In the genomic region with DNA sequence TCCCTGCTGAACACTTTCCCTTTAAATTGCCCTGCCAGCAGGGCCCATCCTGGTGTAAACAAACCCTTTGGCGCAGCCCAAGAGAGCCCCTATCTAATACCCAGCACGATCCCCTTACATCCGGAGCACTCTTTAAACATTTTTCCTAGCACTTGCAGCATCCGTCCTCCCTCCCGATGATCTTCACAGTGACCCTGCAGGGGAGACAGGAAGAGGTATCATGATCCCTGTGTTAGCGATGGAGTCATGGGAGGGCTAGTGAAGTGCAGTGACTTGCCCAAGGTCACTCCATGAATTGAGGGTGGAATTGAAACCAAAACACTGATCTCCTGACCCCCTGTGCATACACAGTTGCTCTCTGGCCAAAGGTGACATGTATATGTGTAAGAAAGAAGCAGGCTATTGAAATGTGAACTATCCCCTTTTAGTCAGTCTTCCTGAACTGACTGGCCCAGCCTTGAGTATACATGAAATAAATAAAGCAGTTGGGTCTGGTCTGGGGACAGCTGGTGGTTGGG, we compare ENCODE assay signal across 12 cellular contexts. TPM values are rescaled to one million over a fixed set of nuclear protein-coding genes. Genes with fewer than 3 reads are reported as not detected.
DNase-seq lines count a peak whose midpoint lies in the region; ATAC-seq and TF ChIP-seq lines count a peak whose summit lies in the region.
"Had no signal": no experiment of that assay in that cellular context is flagged by ENCODE, and none has a peak within 500 bp of the region (broad histone marks: within the 10 kb centered on the region; RNA-seq: fewer than 3 reads in every experiment).

No MANE protein-coding gene starts in this region.

- H3K4me3 Mint-ChIP-seq in activated naive CD4-positive, alpha-beta T cell treated with anti-CD3 and anti-CD28 coated beads, Interleukin-2, amount 50 U/mL, for 24 hours = no peak overlapping the region
- H3K4me3 Mint-ChIP-seq in activated T-helper 2 cell treated with anti-CD3 and anti-CD28 coated beads, Interferon-gamma antibody, Interleukin-2, Interleukin-4, amounts not matched to agents 10 μg/mL and 5 μg/mL and 100 μg/mL, durations not matched to agents 14 hours and 24 hours and 36 hours (ENCODE audit: low read depth) = no peak overlapping the region
- H3K4me3 Mint-ChIP-seq: brain had no signal

- H3K36me3 ChIP-seq in esophagus muscularis mucosa (peaks cover 19 to 54% (median 48%) of the 10 kb centered on the region in 4 donors), psoas muscle (ENCODE audit: insufficient read depth in 1 of 2, low read depth in 1 of 2) (peaks cover 0 to 41% of the 10 kb centered on the region in 2 donors)

- H3K4me1 ChIP-seq in esophagus muscularis mucosa (peaks cover 6 to 31% (median 29%) of the 10 kb centered on the region in 4 donors), psoas muscle (peaks cover 14% of the 10 kb centered on the region)

- H3K36me3 Mint-ChIP-seq in activated naive CD4-positive, alpha-beta T cell treated with anti-CD3 and anti-CD28 coated beads, Interleukin-2, amount 50 U/mL, for 24 hours = peaks cover 16% of the 10 kb centered on the region
- H3K36me3 Mint-ChIP-seq in activated T-helper 2 cell treated with anti-CD3 and anti-CD28 coated beads, Interferon-gamma antibody, Interleukin-2, Interleukin-4, amounts not matched to agents 10 μg/mL and 5 μg/mL and 100 μg/mL, durations not matched to agents 14 hours and 24 hours and 36 hours (ENCODE audit: low read depth) = peaks cover 56% of the 10 kb centered on the region

- intact Hi-C loops in esophagus muscularis mucosa (cut with DNase I) (loop anchor here (2.0 to 10.0 kb wide), 2 partner anchors 77 to 159 kb away; no protein-coding TSS in a partner anchor), psoas muscle (cut with DNase I) (loop anchor here (2.0 to 10.0 kb wide), 4 partner anchors 77 to 181 kb away; no protein-coding TSS in a partner anchor)
- intact Hi-C loops in activated T-helper 2 cell treated with anti-CD3 and anti-CD28 coated beads, Interferon-gamma antibody, Interleukin-2, Interleukin-4, amounts not matched to agents 10 μg/mL and 5 μg/mL and 100 μg/mL, durations not matched to agents 14 hours and 24 hours and 36 hours (cut with micrococcal nuclease) = loop anchor here (1.0 to 2.0 kb wide), 2 partner anchors 76 to 179 kb away; no protein-coding TSS in a partner anchor

- H3K9me3 Mint-ChIP-seq in activated naive CD4-positive, alpha-beta T cell treated with anti-CD3 and anti-CD28 coated beads, Interleukin-2, amount 50 U/mL, for 24 hours = peaks cover 5% of the 10 kb centered on the region
- H3K9me3 Mint-ChIP-seq in activated T-helper 2 cell treated with anti-CD3 and anti-CD28 coated beads, Interferon-gamma antibody, Interleukin-2, Interleukin-4, amounts not matched to agents 10 μg/mL and 5 μg/mL and 100 μg/mL, durations not matched to agents 14 hours and 24 hours and 36 hours = peaks cover 10% of the 10 kb centered on the region

- H3K9me3 ChIP-seq in esophagus muscularis mucosa (no peaks in the 10 kb centered on the region), psoas muscle (peaks cover 5% of the 10 kb centered on the region)

- peak overlapping the region; percentile 11 for H3K27ac Mint-ChIP-seq in activated naive CD4-positive, alpha-beta T cell treated with anti-CD3 and anti-CD28 coated beads, Interleukin-2, amount 50 U/mL, for 24 hours
- no peak overlapping the region for H3K27ac Mint-ChIP-seq in activated T-helper 2 cell treated with anti-CD3 and anti-CD28 coated beads, Interferon-gamma antibody, Interleukin-2, Interleukin-4, amounts not matched to agents 10 μg/mL and 5 μg/mL and 100 μg/mL, durations not matched to agents 14 hours and 24 hours and 36 hours

- TF ChIP-seq POLR2A in esophagus muscularis mucosa (IDR thresholded peaks at IDR 0.05; ENCODE audit: low read depth) = no peak

- peaks cover 8% of the 10 kb centered on the region for H3K4me1 Mint-ChIP-seq in activated naive CD4-positive, alpha-beta T cell treated with anti-CD3 and anti-CD28 coated beads, Interleukin-2, amount 50 U/mL, for 24 hours
- peaks cover 7% of the 10 kb centered on the region for H3K4me1 Mint-ChIP-seq in activated T-helper 2 cell treated with anti-CD3 and anti-CD28 coated beads, Interferon-gamma antibody, Interleukin-2, Interleukin-4, amounts not matched to agents 10 μg/mL and 5 μg/mL and 100 μg/mL, durations not matched to agents 14 hours and 24 hours and 36 hours (ENCODE audit: low read depth)

- H3K27ac ChIP-seq in esophagus muscularis mucosa (replicated peaks in 1 of 4) (peak overlapping the region in 3 of 4 donors; percentile 22 to 46 (median 35)), psoas muscle (peak overlapping the region; percentile 24)
- H3K27ac ChIP-seq: dorsolateral prefrontal cortex had no signal

- DNase-seq in activated naive CD4-positive, alpha-beta T cell treated with anti-CD3 and anti-CD28 coated beads, Interleukin-2, amount 50 U/mL, for 16 hours = no peak
- DNase-seq in NCI-H146 treated with DMSO at 0.1 percent for 48 hours (lab: John Stamatoyannopoulos, UW; ENCODE audit: unreplicated experiment) = peak; percentile 8
- no peak for DNase-seq in esophagus muscularis mucosa (ENCODE audit: extremely low spot score)
- DNase-seq in psoas muscle = no peak
- no peak for DNase-seq in activated T-helper 2 cell treated with anti-CD3 and anti-CD28 coated beads, Interferon-gamma antibody, Interleukin-2, Interleukin-4, amounts not matched to agents 10 μg/mL and 5 μg/mL and 100 μg/mL, durations not matched to agents 14 hours and 24 hours and 36 hours (ENCODE audit: low spot score)
- no peak for DNase-seq in stimulated activated CD4-positive, alpha-beta T cell treated with anti-CD3 and anti-CD28 coated beads, Interleukin-4, amount 100 ng/mL, for 24 hours
- DNase-seq: kidney, occipital lobe had no signal

- H3K27me3 ChIP-seq in esophagus muscularis mucosa = no peaks in the 10 kb centered on the region
- H3K27me3 ChIP-seq in psoas muscle (ENCODE audit: insufficient read depth in 3 of 3, low read length in 2 of 3) = no peaks in the 10 kb centered on the region
- H3K27me3 ChIP-seq: dorsolateral prefrontal cortex had no signal

- TF ChIP-seq EP300 in esophagus muscularis mucosa (IDR thresholded peaks at IDR 0.05) = no peak

- H3K4me3 ChIP-seq in esophagus muscularis mucosa (no peak overlapping the region), psoas muscle (no peak overlapping the region)
- H3K4me3 ChIP-seq: dorsolateral prefrontal cortex had no signal

- ATAC-seq in psoas muscle (peak in 1 of 4 donors; percentile 9), GM18519 (IDR thresholded peaks at IDR 0.05; ENCODE audit: low FRiP score, unreplicated experiment) (no peak)

- TF ChIP-seq CTCF in esophagus muscularis mucosa (IDR thresholded peaks at IDR 0.05) (no peak), psoas muscle (IDR thresholded peaks at IDR 0.05) (no peak)

- WGBS in esophagus muscularis mucosa = 45% methylated on average over 6 of the region's 6 CpGs
- 26 to 56% (median 47%) methylated on average over 6 of the region's 6 CpGs for WGBS in psoas muscle, 3 donors

- H3K27me3 Mint-ChIP-seq in activated naive CD4-positive, alpha-beta T cell treated with anti-CD3 and anti-CD28 coated beads, Interleukin-2, amount 50 U/mL, for 24 hours = no peaks in the 10 kb centered on the region
- no peaks in the 10 kb centered on the region for H3K27me3 Mint-ChIP-seq in activated T-helper 2 cell treated with anti-CD3 and anti-CD28 coated beads, Interferon-gamma antibody, Interleukin-2, Interleukin-4, amounts not matched to agents 10 μg/mL and 5 μg/mL and 100 μg/mL, durations not matched to agents 14 hours and 24 hours and 36 hours (ENCODE audit: low read depth)
- H3K27me3 Mint-ChIP-seq: brain had no signal

RNA-seq across cellular contexts. Expression of a gene that starts 9.8 kb away (rescaled TPM):
- total RNA-seq in esophagus muscularis mucosa (10 to 100 TPM in 3 of 4 donors, 1 to 10 TPM in 1; 9.3 to 22.0 (median 17.1) TPM), psoas muscle (1 to 10 TPM; 4.6 to 9.1 (median 6.3) TPM)
- 1 to 10 TPM; 1.9 to 2.7 (median 2.1) TPM for polyA plus RNA-seq in psoas muscle
- 0.57 and 0.78 TPM in 2 replicates for total RNA-seq in activated T-helper 2 cell treated with anti-CD3 and anti-CD28 coated beads, Interferon-gamma antibody, Interleukin-2, Interleukin-4, amounts not matched to agents 10 μg/mL and 5 μg/mL and 100 μg/mL, durations not matched to agents 14 hours and 24 hours and 36 hours
